Comparison of ENCODE assay signal across 8 cellular contexts in the genomic region with DNA sequence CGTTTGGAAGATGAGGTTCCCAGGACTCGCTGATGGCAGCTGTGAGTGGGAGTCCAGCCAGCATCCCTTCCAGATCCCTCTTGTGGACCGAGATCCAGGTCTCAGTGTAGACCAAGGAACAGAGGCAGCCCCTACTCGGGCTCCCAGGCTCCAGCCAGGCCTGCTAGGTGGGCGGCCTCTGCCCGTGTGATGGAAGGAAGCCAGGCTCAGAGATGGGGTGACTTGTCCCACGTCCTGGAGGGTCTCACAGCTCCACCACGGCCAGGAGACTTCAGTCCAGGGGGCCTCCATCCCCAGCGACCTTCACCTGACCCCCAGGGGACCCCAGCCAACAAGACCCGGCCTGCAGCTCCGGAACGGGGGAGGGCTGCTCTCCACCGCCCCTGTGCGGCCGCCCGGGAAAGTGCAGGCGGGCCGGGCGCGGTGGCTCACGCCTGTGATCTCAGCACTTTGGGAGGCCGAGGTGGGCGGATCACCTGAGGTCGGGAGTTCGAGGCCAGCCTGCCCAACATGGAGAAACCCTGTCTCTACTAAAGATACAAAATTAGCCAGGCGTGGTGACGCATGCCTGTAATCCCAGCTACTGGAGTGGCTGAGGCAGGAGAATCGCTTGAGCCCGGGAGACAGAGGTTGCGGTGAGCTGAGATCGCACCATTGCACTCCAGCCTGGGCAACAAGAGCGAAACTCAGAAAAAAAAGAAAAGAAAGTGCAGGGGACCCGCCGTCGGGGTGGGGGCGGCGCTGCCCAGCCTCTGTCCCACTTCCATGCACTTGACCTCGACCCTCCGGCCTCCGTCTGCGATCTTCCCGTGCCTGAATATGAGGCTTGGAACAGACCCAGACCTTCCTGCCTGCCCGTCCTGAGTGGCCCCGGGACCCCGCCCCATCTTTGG. TPM values are rescaled to one million over a fixed set of nuclear protein-coding genes. Genes with fewer than 3 reads are reported as not detected.
DNase-seq lines count a peak whose midpoint lies in the region; ATAC-seq, FAIRE-seq and TF ChIP-seq lines count a peak whose summit lies in the region.

No MANE protein-coding gene starts in this region.

- POLR2A ChIA-PET in GM12878 (lab: Charles Lee) = no interaction called here

- H3K4me1 ChIP-seq in Peyer's patch (peaks cover 0 to 17% (median 4%) of the 10 kb centered on the region in 4 donors), GM12878 (ENCODE audit: control insufficient read depth, insufficient read depth, low read length) (no peaks in the 10 kb centered on the region), right lobe of liver (no peaks in the 10 kb centered on the region), upper lobe of right lung (no peaks in the 10 kb centered on the region)

- H3K9me3 ChIP-seq in Peyer's patch (no peaks in the 10 kb centered on the region), GM12878 (replicated peaks; ENCODE audit: control insufficient read depth, insufficient read depth, low read length) (no peaks in the 10 kb centered on the region; the same call in 2 of the 3 replicates), right lobe of liver (no peaks in the 10 kb centered on the region), upper lobe of right lung (no peaks in the 10 kb centered on the region)

- in situ Hi-C loops in GM12878 (cut with MboI) = no loop called here

- CTCF ChIA-PET in GM12878 (lab: Yijun Ruan, JAX) = interaction anchor here (1.3 to 2.8 kb wide), 2 partner anchors 9 to 11 kb away, joined by 4 to 12 read pairs; no protein-coding TSS in a partner anchor

- H4K20me1 ChIP-seq in GM12878 (ENCODE audit: control insufficient read depth, insufficient read depth) = no peaks in the 10 kb centered on the region

- no TSS peak for BruUV-seq in GM12878 (replicated peaks; lab: Mats Ljungman, UMichigan)

- H2AFZ ChIP-seq in GM12878 (ENCODE audit: control insufficient read depth, low read depth, low read length) = no peak overlapping the region

- RAD21 ChIA-PET in GM12878 (lab: Charles Lee; ENCODE audit: unreplicated experiment) = no interaction called here

- H3K79me2 ChIP-seq in GM12878 (ENCODE audit: control insufficient read depth, insufficient read depth, low read length) = no peaks in the 10 kb centered on the region

- no peaks in the 10 kb centered on the region for H3K36me3 ChIP-seq in Peyer's patch
- no peaks in the 10 kb centered on the region for H3K36me3 ChIP-seq in GM12878 (ENCODE audit: control insufficient read depth in 2 of 2, insufficient read depth in 2 of 2, low read length in 1 of 2)
- H3K36me3 ChIP-seq in right lobe of liver = no peaks in the 10 kb centered on the region
- no peaks in the 10 kb centered on the region for H3K36me3 ChIP-seq in upper lobe of right lung

- H3K4me3 ChIP-seq in Peyer's patch = no peak overlapping the region
- no peak overlapping the region for H3K4me3 ChIP-seq in GM12878
- no peak overlapping the region for H3K4me3 ChIP-seq in right lobe of liver
- H3K4me3 ChIP-seq in upper lobe of right lung = no peak overlapping the region

- no peak overlapping the region for H3K9ac ChIP-seq in GM12878 (ENCODE audit: control insufficient read depth, insufficient read depth, low read length)

- SMC1A ChIA-PET in GM12878 (lab: Charles Lee; ENCODE audit: uncharacterized antibody, unreplicated experiment) = interaction anchor here (0.6 kb wide), 1 partner anchor 14 kb away, joined by 3 read pairs; no protein-coding TSS in a partner anchor

- H3K27ac ChIP-seq in Peyer's patch (no peak overlapping the region), GM12878 (ENCODE audit: control insufficient read depth, insufficient read depth) (no peak overlapping the region), right lobe of liver (no peak overlapping the region), upper lobe of right lung (no peak overlapping the region)

- H3K27me3 ChIP-seq in Peyer's patch (peaks cover 3 to 24% of the 10 kb centered on the region in 2 donors), GM12878 (replicated peaks in 1 of 2; ENCODE audit: control insufficient read depth in 2 of 2, insufficient read depth in 2 of 2, low read length in 1 of 2) (no peaks in the 10 kb centered on the region; a peak in 1 of 4 replicates), right lobe of liver (no peaks in the 10 kb centered on the region), upper lobe of right lung (peaks cover 34% of the 10 kb centered on the region)

- intact Hi-C loops in GM12878 (cut with micrococcal nuclease; ENCODE audit: unreplicated experiment) (no loop called here), right lobe of liver (cut with DNase I) (no loop called here), upper lobe of right lung (cut with DNase I) (no loop called here)

- ATAC-seq in GM12878 = peak; percentile 63
- peak; percentile 37 to 59 (median 54) for ATAC-seq in right lobe of liver
- peak; percentile 51 for ATAC-seq in upper lobe of right lung

- no peak for TF ChIP-seq EP300 in GM12878 (IDR thresholded peaks at IDR 0.05; ENCODE audit: borderline replicate concordance in 1 of 2, control insufficient read depth in 1 of 2, low read depth in 2 of 2, low read length in 2 of 2)

- TF ChIP-seq POLR2A in Peyer's patch (IDR thresholded peaks at IDR 0.05) = no peak
- TF ChIP-seq POLR2A in GM12878 (IDR thresholded peaks at IDR 0.05; ENCODE audit: low read depth, low read length) = no peak
- TF ChIP-seq POLR2A in right lobe of liver (IDR thresholded peaks at IDR 0.05) = no peak

- WGBS in GM12878 (ENCODE audit: insufficient coverage, insufficient replicate concordance, low lambda C conversion rate, missing lambda C conversion rate) = 19% methylated on average over 45 of the region's 45 CpGs
- WGBS in right lobe of liver (ENCODE audit: insufficient coverage, low coverage, low lambda C conversion rate, missing lambda C conversion rate) = 8% methylated on average over 7 of the region's 45 CpGs

- peak; percentile 72 for DNase-seq in activated CD8-positive, alpha-beta memory T cell treated with anti-CD3 and anti-CD28 coated beads for 24 hours
- DNase-seq in activated CD8-positive, alpha-beta memory T cell treated with anti-CD3 and anti-CD28 coated beads, Interleukin-2, amount 50 U/mL, for 4 hours = no peak
- peak in 1 of 3 donors; percentile 67 for DNase-seq in Peyer's patch
- DNase-seq in GM12878 (ENCODE audit: low read depth, low spot score) = no peak
- DNase-seq in right lobe of liver = no peak
- peak; percentile 67 for DNase-seq in upper lobe of right lung
- DNase-seq in NCI-H2029 treated with DMSO at 0.1 percent for 48 hours (lab: John Stamatoyannopoulos, UW) = no peak
- DNase-seq in OCI-M2 (lab: John Stamatoyannopoulos, UW; ENCODE audit: unreplicated experiment) = no peak

- no peak overlapping the region for H3K4me2 ChIP-seq in GM12878 (ENCODE audit: control insufficient read depth, insufficient read depth)

- no peak for FAIRE-seq in GM12878 (lab: Jason Lieb, UNC)

- peak; percentile 16 to 68 (median 63) for TF ChIP-seq CTCF in Peyer's patch (IDR thresholded peaks at IDR 0.05)
- TF ChIP-seq CTCF in GM12878 (IDR thresholded peaks at IDR 0.05 in 2 of 3, conservative IDR thresholded peaks at IDR 0.05 in 1 of 3; ENCODE audit: control insufficient read depth in 2 of 3, extremely low read depth in 1 of 3, insufficient read depth in 1 of 3, low read depth in 3 of 3, low read length in 3 of 3) = peak; percentile 38 to 78 (median 66)
- TF ChIP-seq CTCF in right lobe of liver (IDR thresholded peaks at IDR 0.05) = peak; percentile 53 to 67 (median 64)
- peak; percentile 66 for TF ChIP-seq CTCF in upper lobe of right lung (IDR thresholded peaks at IDR 0.05)

- TF ChIP-seq RAD21 in GM12878 (IDR thresholded peaks at IDR 0.05; ENCODE audit: insufficient read depth, low read depth, low read length) = peak; percentile 23; the same call in 1 of the 2 replicates

RNA-seq across cellular contexts. Expression of a gene that starts 0.6 kb away (rescaled TPM):
- total RNA-seq in Peyer's patch (10 to 100 TPM in 1 of 4 donors, 1 to 10 TPM in 3; 1.4 to 25.6 (median 5.1) TPM), GM12878 (2014; rRNA removed) (not detected in 2 replicates), GM12878 (2014; rRNA removed; fragmentation: Illumina TruSeq; extraction: Trizol) (not detected in 2 replicates), GM12878 (2021) (0.16 and 0.31 TPM in 2 replicates), right lobe of liver (under 1 TPM; 0.11 to 0.69 (median 0.31) TPM), upper lobe of right lung (1.2 TPM)
- total RNA-seq in GM12878 (2013; cell fraction: nucleolus; rRNA removed) = 0.47 and 1.0 TPM in 2 replicates
- polyA plus RNA-seq in GM12878 (2011; ENCODE audit: low read depth) = 0.14 TPM
- polyA plus RNA-seq in GM12878 (2011; rRNA removed) (not detected in 2 replicates), GM12878 (2014; fragmentation: Illumina TruSeq; extraction: Trizol) (0.06 TPM in 1 of 2 replicates, not detected in the other), GM12878 (2014; fragmentation: Nextera tagmentation; extraction: Ambion mirVana) (not detected), GM12878 (2014; rRNA removed) (0.19 and 0.24 TPM in 2 replicates), GM12878 (2016; fragmentation: Nextera tagmentation; extraction: Ambion mirVana) (under 1 TPM; 0.31 to 0.32 TPM)
- 0.28 TPM in 1 of 2 replicates, not detected in the other for polyA plus RNA-seq in GM12878 (2011; cell fraction: cytosol; rRNA removed)
- 1.3 and 1.4 TPM in 2 replicates for polyA plus RNA-seq in GM12878 (2011; cell fraction: nucleus; rRNA removed)
- polyA plus RNA-seq in GM12878 (2012) = 0.62 and 0.76 TPM in 2 replicates
- polyA minus RNA-seq in GM12878 (2011; rRNA and poly(A)+ RNA removed) = 0.21 TPM in 1 of 2 replicates, not detected in the other
- not detected in 2 replicates for polyA minus RNA-seq in GM12878 (2011; cell fraction: cytosol; rRNA and poly(A)+ RNA removed)
- 0.36 and 0.57 TPM in 2 replicates for polyA minus RNA-seq in GM12878 (2011; cell fraction: nucleus; rRNA and poly(A)+ RNA removed)

RNA-seq across cellular contexts. Expression of a gene that starts 11.6 kb away (rescaled TPM):
- total RNA-seq in Peyer's patch (10 to 100 TPM; 11.6 to 35.7 (median 24.2) TPM), GM12878 (2014; rRNA removed) (19.3 and 24.7 TPM in 2 replicates), GM12878 (2014; rRNA removed; fragmentation: Illumina TruSeq; extraction: Trizol) (0.46 and 0.72 TPM in 2 replicates), GM12878 (2021) (20.4 and 21.5 TPM in 2 replicates), right lobe of liver (10 to 100 TPM in 3 of 6 experiments, 1 to 10 TPM in 3; 8.2 to 42.2 (median 10.3) TPM), upper lobe of right lung (19.9 TPM)
- 5.4 and 6.8 TPM in 2 replicates for total RNA-seq in GM12878 (2013; cell fraction: nucleolus; rRNA removed)
- polyA plus RNA-seq in GM12878 (2011; ENCODE audit: low read depth) = 0.42 TPM
- polyA plus RNA-seq in GM12878 (2011; rRNA removed) (0.26 and 0.86 TPM in 2 replicates), GM12878 (2014; fragmentation: Illumina TruSeq; extraction: Trizol) (0.24 TPM in 1 of 2 replicates, not detected in the other), GM12878 (2014; fragmentation: Nextera tagmentation; extraction: Ambion mirVana) (not detected), GM12878 (2014; rRNA removed) (18.1 and 21.3 TPM in 2 replicates), GM12878 (2016; fragmentation: Nextera tagmentation; extraction: Ambion mirVana) (10 to 100 TPM in 1 of 2 experiments, 1 to 10 TPM in 1; 1.3 to 14.1 TPM)
- polyA plus RNA-seq in GM12878 (2011; cell fraction: cytosol; rRNA removed) = 1.7 and 5.1 TPM in 2 replicates
- polyA plus RNA-seq in GM12878 (2011; cell fraction: nucleus; rRNA removed) = 2.8 and 4.9 TPM in 2 replicates
- polyA plus RNA-seq in GM12878 (2012) = 4.8 and 5.9 TPM in 2 replicates
- 0.95 and 1.7 TPM in 2 replicates for polyA minus RNA-seq in GM12878 (2011; rRNA and poly(A)+ RNA removed)
- polyA minus RNA-seq in GM12878 (2011; cell fraction: cytosol; rRNA and poly(A)+ RNA removed) = 2.4 TPM in 1 of 2 replicates, not detected in the other
- 2.1 and 4.2 TPM in 2 replicates for polyA minus RNA-seq in GM12878 (2011; cell fraction: nucleus; rRNA and poly(A)+ RNA removed)

RNA-seq across cellular contexts. Expression of a gene that starts 34.9 kb away (rescaled TPM):
- 10 to 100 TPM in 3 of 4 donors, 1 to 10 TPM in 1; 9.5 to 33.0 (median 18.3) TPM for total RNA-seq in Peyer's patch
- not detected in 2 replicates for total RNA-seq in GM12878 (2013; cell fraction: nucleolus; rRNA removed)
- total RNA-seq in GM12878 (2014; rRNA removed) = not detected in 2 replicates
- total RNA-seq in GM12878 (2014; rRNA removed; fragmentation: Illumina TruSeq; extraction: Trizol) = not detected in 2 replicates
- 0.08 TPM in 1 of 2 replicates, not detected in the other for total RNA-seq in GM12878 (2021)
- polyA plus RNA-seq in GM12878 (2011; ENCODE audit: low read depth) = not detected
- not detected in 2 replicates for polyA plus RNA-seq in GM12878 (2011; rRNA removed)
- polyA plus RNA-seq in GM12878 (2011; cell fraction: cytosol; rRNA removed) = not detected in 2 replicates
- not detected in 2 replicates for polyA plus RNA-seq in GM12878 (2011; cell fraction: nucleus; rRNA removed)
- not detected in 2 replicates for polyA plus RNA-seq in GM12878 (2012)
- polyA plus RNA-seq in GM12878 (2014; fragmentation: Illumina TruSeq; extraction: Trizol) = not detected in 2 replicates
- not detected for polyA plus RNA-seq in GM12878 (2014; fragmentation: Nextera tagmentation; extraction: Ambion mirVana)
- not detected in 2 replicates for polyA plus RNA-seq in GM12878 (2014; rRNA removed)
- not detected for polyA plus RNA-seq in GM12878 (2016; fragmentation: Nextera tagmentation; extraction: Ambion mirVana)
- not detected in 2 replicates for polyA minus RNA-seq in GM12878 (2011; rRNA and poly(A)+ RNA removed)
- polyA minus RNA-seq in GM12878 (2011; cell fraction: cytosol; rRNA and poly(A)+ RNA removed) = not detected in 2 replicates
- not detected in 2 replicates for polyA minus RNA-seq in GM12878 (2011; cell fraction: nucleus; rRNA and poly(A)+ RNA removed)
- total RNA-seq in right lobe of liver = 10 to 100 TPM; 48.4 to 69.9 (median 59.1) TPM
- 37.8 TPM for total RNA-seq in upper lobe of right lung

RNA-seq across cellular contexts. Expression of a gene that starts 35.9 kb away (rescaled TPM):
- total RNA-seq in Peyer's patch (10 to 100 TPM; 65.6 to 91.1 (median 75.2) TPM), GM12878 (2014; rRNA removed) (48.9 and 50.5 TPM in 2 replicates), GM12878 (2014; rRNA removed; fragmentation: Illumina TruSeq; extraction: Trizol) (17.6 and 18.5 TPM in 2 replicates), GM12878 (2021) (41.4 and 41.9 TPM in 2 replicates), right lobe of liver (10 to 100 TPM; 44.8 to 81.8 (median 49.5) TPM), upper lobe of right lung (40.9 TPM)
- total RNA-seq in GM12878 (2013; cell fraction: nucleolus; rRNA removed) = 16.2 and 17.0 TPM in 2 replicates
- polyA plus RNA-seq in GM12878 (2011; ENCODE audit: low read depth) = 7.5 TPM
- polyA plus RNA-seq in GM12878 (2011; rRNA removed) (14.6 and 38.5 TPM in 2 replicates), GM12878 (2014; fragmentation: Illumina TruSeq; extraction: Trizol) (5.9 and 14.9 TPM in 2 replicates), GM12878 (2014; fragmentation: Nextera tagmentation; extraction: Ambion mirVana) (1 to 10 TPM in 1 of 2 experiments, under 1 TPM in 1; 0.31 to 1.3 TPM), GM12878 (2014; rRNA removed) (43.8 and 49.3 TPM in 2 replicates), GM12878 (2016; fragmentation: Nextera tagmentation; extraction: Ambion mirVana) (10 to 100 TPM in 1 of 2 experiments, 1 to 10 TPM in 1; 6.9 to 41.1 TPM)
- 36.8 and 52.4 TPM in 2 replicates for polyA plus RNA-seq in GM12878 (2011; cell fraction: cytosol; rRNA removed)
- 41.4 and 53.6 TPM in 2 replicates for polyA plus RNA-seq in GM12878 (2011; cell fraction: nucleus; rRNA removed)
- polyA plus RNA-seq in GM12878 (2012) = 22.7 and 23.7 TPM in 2 replicates
- polyA minus RNA-seq in GM12878 (2011; rRNA and poly(A)+ RNA removed) = 10.9 and 19.3 TPM in 2 replicates
- 11.0 and 15.9 TPM in 2 replicates for polyA minus RNA-seq in GM12878 (2011; cell fraction: cytosol; rRNA and poly(A)+ RNA removed)
- polyA minus RNA-seq in GM12878 (2011; cell fraction: nucleus; rRNA and poly(A)+ RNA removed) = 6.5 and 9.4 TPM in 2 replicates

RNA-seq across cellular contexts. Expression of a gene that starts 48.2 kb away (rescaled TPM):
- total RNA-seq in Peyer's patch (1 to 10 TPM in 2 of 4 donors, not detected in 2; 2.8 to 4.0 TPM), GM12878 (2014; rRNA removed) (not detected in 2 replicates), GM12878 (2014; rRNA removed; fragmentation: Illumina TruSeq; extraction: Trizol) (not detected in 2 replicates), GM12878 (2021) (0.23 TPM in 1 of 2 replicates, not detected in the other), right lobe of liver (under 1 TPM in 3 of 6 experiments, not detected in 3; 0.59 to 0.95 (median 0.74) TPM), upper lobe of right lung (2.9 TPM)
- total RNA-seq in GM12878 (2013; cell fraction: nucleolus; rRNA removed) = not detected in 2 replicates
- polyA plus RNA-seq in GM12878 (2011; ENCODE audit: low read depth) = not detected
- polyA plus RNA-seq in GM12878 (2011; rRNA removed) (0.24 and 0.48 TPM in 2 replicates), GM12878 (2014; fragmentation: Illumina TruSeq; extraction: Trizol) (not detected in 2 replicates), GM12878 (2014; fragmentation: Nextera tagmentation; extraction: Ambion mirVana) (not detected), GM12878 (2014; rRNA removed) (0.09 TPM in 2 replicates), GM12878 (2016; fragmentation: Nextera tagmentation; extraction: Ambion mirVana) (not detected)
- 1.4 and 1.6 TPM in 2 replicates for polyA plus RNA-seq in GM12878 (2011; cell fraction: cytosol; rRNA removed)
- 0.51 and 1.8 TPM in 2 replicates for polyA plus RNA-seq in GM12878 (2011; cell fraction: nucleus; rRNA removed)
- polyA plus RNA-seq in GM12878 (2012) = not detected in 2 replicates
- 0.98 TPM in 1 of 2 replicates, not detected in the other for polyA minus RNA-seq in GM12878 (2011; rRNA and poly(A)+ RNA removed)
- polyA minus RNA-seq in GM12878 (2011; cell fraction: cytosol; rRNA and poly(A)+ RNA removed) = not detected in 2 replicates
- not detected in 2 replicates for polyA minus RNA-seq in GM12878 (2011; cell fraction: nucleus; rRNA and poly(A)+ RNA removed)

Comparison
In these comparisons a context has a peak if more than half of its experiments do, and no peak if none do; other contexts are left out.
1. DNase-seq: peak in activated CD8-positive, alpha-beta memory T cell treated with anti-CD3 and anti-CD28 coated beads for 24 hours (single experiment) and upper lobe of right lung (single experiment); none in activated CD8-positive, alpha-beta memory T cell treated with anti-CD3 and anti-CD28 coated beads, Interleukin-2, amount 50 U/mL, for 4 hours (single experiment), GM12878 (single experiment), right lobe of liver (0 of 3), NCI-H2029 treated with DMSO at 0.1 percent for 48 hours (single experiment) and OCI-M2 (single experiment).
2. RNA of a gene that starts 34.9 kb away (total RNA-seq): 48.4 to 69.9 TPM in right lobe of liver, 37.8 TPM in upper lobe of right lung (single experiment) and 9.5 to 33.0 TPM in Peyer's patch; 0.08 TPM in GM12878; every median in the first group is over 4 times any median in the second.
3. Peak in every context shown above with its lines, with median percentiles within 50 percentile points of each other: CTCF ChIP-seq and ATAC-seq.